In the genomic region with DNA sequence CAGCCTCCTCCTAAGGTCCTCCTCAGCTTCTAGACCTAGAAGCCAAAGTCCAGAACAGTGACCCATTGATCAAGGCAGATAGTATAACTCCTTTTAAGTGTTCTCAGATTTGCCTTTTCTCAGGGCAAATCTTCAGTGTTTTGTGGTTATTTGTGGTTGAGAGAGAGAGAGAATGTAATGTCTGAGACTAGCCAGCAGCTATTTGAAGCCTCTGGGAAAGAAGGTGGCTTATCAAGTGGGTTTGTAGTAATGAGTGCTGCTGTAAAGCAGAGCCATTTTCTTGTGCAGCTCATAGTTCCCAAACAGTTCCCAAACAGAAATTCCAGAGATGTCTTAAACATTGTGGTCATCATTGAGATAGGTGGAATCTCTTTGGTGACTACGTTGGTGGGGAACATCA, we compare ENCODE assay signal across 17 cellular contexts.
DNase-seq lines count a peak whose midpoint lies in the region; ATAC-seq and TF ChIP-seq lines count a peak whose summit lies in the region.
"Had no signal": no experiment of that assay in that cellular context is flagged by ENCODE, and none has a peak within 500 bp of the region (broad histone marks: within the 10 kb centered on the region; RNA-seq: fewer than 3 reads in every experiment).

No MANE protein-coding gene starts in this region.

- ATAC-seq in natural killer cell (no peak), body of pancreas (no peak), GM21447 (IDR thresholded peaks at IDR 0.05; ENCODE audit: unreplicated experiment) (no peak)
- no peak for ATAC-seq in natural killer cell treated with Interleukin-12 subunit alpha and Interleukin-12 subunit beta and Interleukin-15 and Interleukin-18, amount 100 ng/mL, for 72 hours

- peak overlapping the region; percentile 63 to 65 for H3K27ac Mint-ChIP-seq in natural killer cell
- no peak overlapping the region for H3K27ac Mint-ChIP-seq in natural killer cell treated with Interleukin-12 subunit alpha and Interleukin-12 subunit beta and Interleukin-15 and Interleukin-18, amount 100 ng/mL, for 72 hours

- H3K9me3 Mint-ChIP-seq in natural killer cell: no peaks in the 10 kb centered on the region
- no peaks in the 10 kb centered on the region for H3K9me3 Mint-ChIP-seq in natural killer cell treated with Interleukin-12 subunit alpha and Interleukin-12 subunit beta and Interleukin-15 and Interleukin-18, amount 100 ng/mL, for 72 hours

- TF ChIP-seq POLR2A in body of pancreas (IDR thresholded peaks at IDR 0.05): no peak

- intact Hi-C loops in natural killer cell (cut with micrococcal nuclease): no loop called here
- intact Hi-C loops in body of pancreas (cut with DNase I): no loop called here

- H3K4me3 ChIP-seq in body of pancreas: no peak overlapping the region
- H3K4me3 ChIP-seq: HAP-1 had no signal

- H3K36me3 Mint-ChIP-seq in natural killer cell: peaks cover 24% of the 10 kb centered on the region
- H3K36me3 Mint-ChIP-seq in natural killer cell treated with Interleukin-12 subunit alpha and Interleukin-12 subunit beta and Interleukin-15 and Interleukin-18, amount 100 ng/mL, for 72 hours: peaks cover 30% of the 10 kb centered on the region

- DNase-seq in natural killer cell: no peak
- DNase-seq in natural killer cell treated with Interleukin-12 subunit alpha and Interleukin-12 subunit beta and Interleukin-15 and Interleukin-18, amount 100 ng/mL, for 72 hours (ENCODE audit: low spot score): no peak
- peak; percentile 48 for DNase-seq in amniotic epithelial cell (ENCODE audit: low read depth)
- peak; percentile 70 for DNase-seq in islet precursor cell
- DNase-seq in body of pancreas: no peak
- no peak for DNase-seq in stimulated activated naive CD4-positive, alpha-beta T cell (lab: John Stamatoyannopoulos, UW)
- no peak for DNase-seq in LoVo (ENCODE audit: low spot score)
- DNase-seq: KBM-7, NCI-H1417 treated with DMSO at 0.1 percent for 48 hours, NCI-H2029, NCI-H2171, NCI-H446 treated with DMSO at 0.1 percent for 48 hours, RPMI8226, SIG-M5 had no signal

- H3K4me1 Mint-ChIP-seq in natural killer cell: peaks cover 22 to 30% of the 10 kb centered on the region in 2 donors
- peaks cover 12 to 22% of the 10 kb centered on the region in 2 donors for H3K4me1 Mint-ChIP-seq in natural killer cell treated with Interleukin-12 subunit alpha and Interleukin-12 subunit beta and Interleukin-15 and Interleukin-18, amount 100 ng/mL, for 72 hours (ENCODE audit: low read depth in 2 of 2)

- TF ChIP-seq CTCF in natural killer cell (IDR thresholded peaks at IDR 0.05) (no peak), body of pancreas (IDR thresholded peaks at IDR 0.05) (no peak)

- H3K27me3 ChIP-seq in body of pancreas: no peaks in the 10 kb centered on the region

- no peaks in the 10 kb centered on the region for H3K4me1 ChIP-seq in body of pancreas
- H3K4me1 ChIP-seq: HAP-1 had no signal

- no peak overlapping the region for H3K4me3 Mint-ChIP-seq in natural killer cell
- no peak overlapping the region for H3K4me3 Mint-ChIP-seq in natural killer cell treated with Interleukin-12 subunit alpha and Interleukin-12 subunit beta and Interleukin-15 and Interleukin-18, amount 100 ng/mL, for 72 hours

- H3K9me3 ChIP-seq in body of pancreas: no peaks in the 10 kb centered on the region
- H3K9me3 ChIP-seq: HAP-1 had no signal

- no peaks in the 10 kb centered on the region for H3K27me3 Mint-ChIP-seq in natural killer cell (ENCODE audit: low read depth in 2 of 2)
- H3K27me3 Mint-ChIP-seq in natural killer cell treated with Interleukin-12 subunit alpha and Interleukin-12 subunit beta and Interleukin-15 and Interleukin-18, amount 100 ng/mL, for 72 hours: no peaks in the 10 kb centered on the region

- WGBS in body of pancreas, 2 donors: 100% methylated on average over 1 of the region's 1 CpG

- H3K27ac ChIP-seq in body of pancreas: no peak overlapping the region
- H3K27ac ChIP-seq: C4-2B had no signal

- peaks cover 12 to 20% of the 10 kb centered on the region in 2 donors for H3K36me3 ChIP-seq in body of pancreas (replicated peaks in 1 of 2; ENCODE audit: insufficient read depth in 1 of 2, low read depth in 2 of 2)

Comparison
In these comparisons a context has a peak if more than half of its experiments do, and no peak if none do; other contexts are left out.
1. H3K27ac Mint-ChIP-seq: peak in natural killer cell (2 of 2); none in natural killer cell treated with Interleukin-12 subunit alpha and Interleukin-12 subunit beta and Interleukin-15 and Interleukin-18, amount 100 ng/mL, for 72 hours (0 of 2).
2. DNase-seq: peak in amniotic epithelial cell (single experiment) and islet precursor cell (single experiment); none in natural killer cell (single experiment), natural killer cell treated with Interleukin-12 subunit alpha and Interleukin-12 subunit beta and Interleukin-15 and Interleukin-18, amount 100 ng/mL, for 72 hours (single experiment), body of pancreas (0 of 4), stimulated activated naive CD4-positive, alpha-beta T cell (0 of 6) and LoVo (single experiment).